Comparison of ENCODE assay signal across 11 cellular contexts in genomic region chr19:50008532-50008931, GRCh38. TPM values are rescaled to one million over a fixed set of nuclear protein-coding genes. Genes with fewer than 3 reads are reported as not detected.
DNase-seq lines count a peak whose midpoint lies in the region; ATAC-seq, FAIRE-seq and TF ChIP-seq lines count a peak whose summit lies in the region.
"Had no signal": no experiment of that assay in that cellular context is flagged by ENCODE, and none has a peak within 500 bp of the region (broad histone marks: within the 10 kb centered on the region; RNA-seq: fewer than 3 reads in every experiment).

No MANE protein-coding gene starts in this region.

- H3K36me3 ChIP-seq in DND-41 (ENCODE audit: insufficient read depth, low read length) (peaks cover 71% of the 10 kb centered on the region), keratinocyte (ENCODE audit: control insufficient read depth in 2 of 2, extremely low read depth in 1 of 2, insufficient read depth in 2 of 2, low read length in 2 of 2) (peaks cover 2 to 32% of the 10 kb centered on the region in 2 experiments), ascending aorta (peaks cover 46 to 55% of the 10 kb centered on the region in 2 donors)

- no peak overlapping the region for H3K4me3 ChIP-seq in DND-41 (ENCODE audit: low read depth in 1 of 2, low read length in 2 of 2)
- H3K4me3 ChIP-seq in keratinocyte (ENCODE audit: control insufficient read depth in 2 of 3, extremely low read depth in 1 of 3, insufficient read depth in 2 of 3, low read depth in 1 of 3, low read length in 3 of 3) = no peak overlapping the region
- no peak overlapping the region for H3K4me3 ChIP-seq in ascending aorta
- H3K4me3 ChIP-seq: tibial nerve had no signal

- in situ Hi-C loops in GM13976 (cut with MboI; ENCODE audit: low sequenced_read_pairs, unreplicated experiment) = no loop called here

- dilution Hi-C loops in keratinocyte (cut with MboI; ENCODE audit: extremely low pct_ligation_motif_present, low sequenced_read_pairs) = no loop called here

- H3K9me3 ChIP-seq in DND-41 (ENCODE audit: insufficient read depth, low read length, severe bottlenecking) (no peaks in the 10 kb centered on the region), keratinocyte (ENCODE audit: control insufficient read depth, low read depth, low read length) (no peaks in the 10 kb centered on the region), ascending aorta (no peaks in the 10 kb centered on the region)
- H3K9me3 ChIP-seq: tibial nerve had no signal

- TF ChIP-seq CTCF in DND-41 (IDR thresholded peaks at IDR 0.05; ENCODE audit: borderline replicate concordance, extremely low read depth, low read length, poor library complexity, severe bottlenecking) (peak; percentile 32), GM12874 (IDR thresholded peaks at IDR 0.05; ENCODE audit: insufficient read depth, low read depth, low read length) (0 out of 2 replicates have a peak, but pooled peaks have one; percentile 6), keratinocyte (optimal IDR thresholded peaks at IDR 0.05 in 1 of 3, IDR thresholded peaks at IDR 0.05 in 1 of 3, conservative IDR thresholded peaks at IDR 0.05 in 1 of 3; ENCODE audit: extremely low read depth in 1 of 3, insufficient read depth in 2 of 3, low read length in 3 of 3) (peak in 2 of 3 experiments; percentile 21 to 54), ascending aorta (IDR thresholded peaks at IDR 0.05) (no peak), GM13976 (IDR thresholded peaks at IDR 0.05; ENCODE audit: borderline replicate concordance, control extremely low read depth, extremely low read depth, insufficient read depth, missing control alignments) (no peak)

- DNase-seq in DND-41 (no peak), UCSD-AML1 (lab: John Stamatoyannopoulos, UW; ENCODE audit: unreplicated experiment) (peak; percentile 40), keratinocyte (ENCODE audit: low read depth, low spot score) (no peak), AG08396 (ENCODE audit: low spot score) (no peak), ascending aorta (ENCODE audit: low spot score in 2 of 2) (no peak), activated gamma-delta T cell treated with Interleukin-2 at 50 U/mL for 16 hours (no peak), GM13976 (ENCODE audit: low spot score) (no peak)
- DNase-seq: effector memory CD8-positive, alpha-beta T cell; NK-92 treated with Interleukin-12 subunit alpha and Interleukin-12 subunit beta, amount 100 ng/mL, for 24 hours had no signal

- H3K79me2 ChIP-seq in DND-41 (ENCODE audit: insufficient read depth, low read length) (no peaks in the 10 kb centered on the region), keratinocyte (ENCODE audit: control insufficient read depth, insufficient read depth, low read length) (no peaks in the 10 kb centered on the region)

- H3K4me2 ChIP-seq in DND-41 (ENCODE audit: insufficient read depth, low read length) (no peak overlapping the region), keratinocyte (ENCODE audit: control insufficient read depth, extremely low read depth, insufficient read depth, low read depth, low read length) (no peak overlapping the region)

- H2AFZ ChIP-seq in DND-41 (ENCODE audit: low read depth, low read length) (no peak overlapping the region), keratinocyte (ENCODE audit: control insufficient read depth, low read length) (no peak overlapping the region)

- peaks cover 21% of the 10 kb centered on the region; the same call in 1 of the 2 replicates for H4K20me1 ChIP-seq in DND-41 (ENCODE audit: insufficient read depth, low read length)
- H4K20me1 ChIP-seq in keratinocyte (ENCODE audit: control insufficient read depth, extremely low read depth, insufficient read depth, low read length) = peaks cover 8% of the 10 kb centered on the region

- H3K27me3 ChIP-seq in DND-41 (ENCODE audit: insufficient read depth, low read length, poor library complexity) = no peaks in the 10 kb centered on the region
- no peaks in the 10 kb centered on the region for H3K27me3 ChIP-seq in keratinocyte (ENCODE audit: control insufficient read depth, extremely low read depth, insufficient read depth, low read length)
- no peaks in the 10 kb centered on the region for H3K27me3 ChIP-seq in ascending aorta
- H3K27me3 ChIP-seq: tibial nerve had no signal

- intact Hi-C loops in ascending aorta (cut with DNase I) = no loop called here

- peaks cover 2% of the 10 kb centered on the region for H3K9me1 ChIP-seq in keratinocyte (ENCODE audit: control insufficient read depth, extremely low read depth, insufficient read depth, low read length)

- no peaks in the 10 kb centered on the region for H3K4me1 ChIP-seq in DND-41 (ENCODE audit: insufficient read depth, low read length)
- peaks cover 12% of the 10 kb centered on the region for H3K4me1 ChIP-seq in keratinocyte (ENCODE audit: control insufficient read depth, extremely low read depth, insufficient read depth, low read length)
- peaks cover 7 to 8% of the 10 kb centered on the region in 2 donors for H3K4me1 ChIP-seq in ascending aorta

- no peak for ATAC-seq in DND-41 (ENCODE audit: insufficient read depth, low read depth)
- ATAC-seq: effector memory CD8-positive, alpha-beta T cell had no signal

- H3K27ac ChIP-seq in DND-41 (ENCODE audit: low read length) = no peak overlapping the region
- H3K27ac ChIP-seq in keratinocyte (ENCODE audit: control insufficient read depth, insufficient read depth, low read length) = no peak overlapping the region
- H3K27ac ChIP-seq in ascending aorta = no peak overlapping the region
- H3K27ac ChIP-seq: tibial nerve had no signal

- FAIRE-seq in keratinocyte (lab: Jason Lieb, UNC) = no peak

- H3K9ac ChIP-seq in DND-41 (ENCODE audit: low read depth, low read length) = no peak overlapping the region
- H3K9ac ChIP-seq in keratinocyte (ENCODE audit: control insufficient read depth, extremely low read depth, insufficient read depth, low read length) = no peak overlapping the region

RNA-seq across cellular contexts. Expression of gene VRK3, which starts 16.6 kb away (rescaled TPM):
- polyA plus RNA-seq in keratinocyte = 15.6 to 36.0 TPM (median 16.2 TPM) in 3 replicates
- 27.6 TPM for polyA plus RNA-seq in keratinocyte (2011; ENCODE audit: low read depth)
- 21.6 and 25.9 TPM in 2 replicates for polyA plus RNA-seq in keratinocyte (2011; cell fraction: cytosol; rRNA removed)
- polyA plus RNA-seq in keratinocyte (2011; cell fraction: nucleus; rRNA removed) = 44.4 and 46.5 TPM in 2 replicates
- 21.0 and 26.0 TPM in 2 replicates for polyA plus RNA-seq in keratinocyte (2012; ENCODE audit: low replicate concordance)
- 12.5 to 30.3 TPM (median 15.5 TPM) in 3 replicates for polyA minus RNA-seq in keratinocyte
- polyA minus RNA-seq in keratinocyte (2011; cell fraction: cytosol; rRNA and poly(A)+ RNA removed) = 5.8 TPM
- polyA minus RNA-seq in keratinocyte (2011; cell fraction: nucleus; rRNA and poly(A)+ RNA removed) = 10.8 and 25.1 TPM in 2 replicates
- 27.6 TPM for total RNA-seq in ascending aorta

RNA-seq across cellular contexts. Expression of gene ZNF473, which starts 17.3 kb away (rescaled TPM):
- 5.4 to 9.3 TPM (median 7.7 TPM) in 3 replicates for polyA plus RNA-seq in keratinocyte
- polyA plus RNA-seq in keratinocyte (2011; ENCODE audit: low read depth) = 4.8 TPM
- 5.4 and 8.0 TPM in 2 replicates for polyA plus RNA-seq in keratinocyte (2011; cell fraction: cytosol; rRNA removed)
- 11.7 and 12.4 TPM in 2 replicates for polyA plus RNA-seq in keratinocyte (2011; cell fraction: nucleus; rRNA removed)
- polyA plus RNA-seq in keratinocyte (2012; ENCODE audit: low replicate concordance) = 3.9 and 7.3 TPM in 2 replicates
- 6.4 to 11.6 TPM (median 9.3 TPM) in 3 replicates for polyA minus RNA-seq in keratinocyte
- 7.3 TPM for polyA minus RNA-seq in keratinocyte (2011; cell fraction: cytosol; rRNA and poly(A)+ RNA removed)
- polyA minus RNA-seq in keratinocyte (2011; cell fraction: nucleus; rRNA and poly(A)+ RNA removed) = 7.2 and 9.9 TPM in 2 replicates
- total RNA-seq in ascending aorta = 3.4 TPM

RNA-seq across cellular contexts. Expression of gene SIGLEC11, which starts 47.6 kb away (rescaled TPM):
- polyA plus RNA-seq in keratinocyte = not detected in 3 replicates
- polyA plus RNA-seq in keratinocyte (2011; ENCODE audit: low read depth) = not detected
- not detected in 2 replicates for polyA plus RNA-seq in keratinocyte (2011; cell fraction: cytosol; rRNA removed)
- polyA plus RNA-seq in keratinocyte (2011; cell fraction: nucleus; rRNA removed) = not detected in 2 replicates
- not detected in 2 replicates for polyA plus RNA-seq in keratinocyte (2012; ENCODE audit: low replicate concordance)
- not detected in 3 replicates for polyA minus RNA-seq in keratinocyte
- not detected for polyA minus RNA-seq in keratinocyte (2011; cell fraction: cytosol; rRNA and poly(A)+ RNA removed)
- polyA minus RNA-seq in keratinocyte (2011; cell fraction: nucleus; rRNA and poly(A)+ RNA removed) = not detected in 2 replicates
- 12.7 TPM for total RNA-seq in ascending aorta

Comparison
In these comparisons a context has a peak if more than half of its experiments do, and no peak if none do; other contexts are left out.
1. CTCF ChIP-seq: peak in DND-41 (single experiment), GM12874 (single experiment) and keratinocyte (2 of 3); none in ascending aorta (0 of 3) and GM13976 (single experiment).